Comparison of ENCODE assay signal across 14 cellular contexts in the genomic region with DNA sequence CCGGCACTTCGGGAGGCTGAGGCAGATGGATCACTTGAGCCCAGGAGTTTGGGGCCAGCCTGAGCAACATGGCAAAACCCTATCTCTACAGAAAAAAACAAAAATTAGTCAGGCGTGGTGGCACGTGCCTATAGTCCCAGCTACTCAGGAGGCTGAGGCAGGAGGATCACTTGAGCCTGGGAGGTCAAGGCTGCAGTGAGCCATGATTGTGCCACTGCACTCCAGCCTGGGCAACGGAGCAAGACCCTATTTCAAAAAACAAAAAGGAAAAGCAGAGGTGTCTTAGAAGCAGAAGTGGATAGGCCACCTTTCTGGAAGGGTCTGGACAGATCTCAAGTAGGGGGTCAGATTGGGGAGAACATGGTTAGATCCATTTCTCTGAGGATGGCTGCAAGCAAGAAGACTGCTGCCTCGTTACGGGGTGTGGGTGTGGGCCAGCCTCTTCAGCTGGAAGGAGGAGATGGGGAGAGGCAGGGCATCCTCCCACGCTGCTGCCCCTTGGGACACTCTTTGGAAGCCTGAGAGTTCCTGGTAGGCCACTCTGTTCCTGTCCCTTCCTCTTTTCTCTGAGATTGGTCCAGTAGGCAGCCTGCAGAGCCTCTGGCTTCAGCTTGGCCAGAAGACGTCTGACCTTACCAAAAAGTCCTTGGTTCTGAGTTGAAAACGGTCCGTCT.
DNase-seq lines count a peak whose midpoint lies in the region; ATAC-seq and TF ChIP-seq lines count a peak whose summit lies in the region.
"Had no signal": no experiment of that assay in that cellular context is flagged by ENCODE, and none has a peak within 500 bp of the region (broad histone marks: within the 10 kb centered on the region; RNA-seq: fewer than 3 reads in every experiment).

No MANE protein-coding gene starts in this region.

- no peaks in the 10 kb centered on the region for H3K27me3 Mint-ChIP-seq in activated CD4-positive, alpha-beta memory T cell treated with anti-CD3 and anti-CD28 coated beads for 36 hours
- H3K27me3 Mint-ChIP-seq in activated CD4-positive, alpha-beta memory T cell treated with anti-CD3 and anti-CD28 coated beads, Interleukin-2, amount 10 ng/mL, durations not matched to agents 7 days and 5 days, result no peaks in the 10 kb centered on the region

- peaks cover 91% of the 10 kb centered on the region for H3K79me2 ChIP-seq in Karpas-422 (ENCODE audit: low read length)

- H3K9ac ChIP-seq in Karpas-422 (ENCODE audit: low read length), result peak overlapping the region; percentile 56

- no peak overlapping the region for H3K4me3 Mint-ChIP-seq in activated CD4-positive, alpha-beta memory T cell treated with anti-CD3 and anti-CD28 coated beads for 36 hours
- H3K4me3 Mint-ChIP-seq in activated CD4-positive, alpha-beta memory T cell treated with anti-CD3 and anti-CD28 coated beads, Interleukin-2, amount 10 ng/mL, durations not matched to agents 7 days and 5 days, result no peak overlapping the region
- H3K4me3 Mint-ChIP-seq in stimulated activated effector memory CD8-positive, alpha-beta T cell treated with anti-CD3 and anti-CD28 coated beads, Interleukin-12 subunit alpha, Interleukin-12 subunit beta, amount 100 ng/mL, for 72 hours, result no peak overlapping the region

- no peaks in the 10 kb centered on the region for H3K9me2 ChIP-seq in Karpas-422 (replicated peaks; ENCODE audit: insufficient read depth, low read length)

- peaks cover 93% of the 10 kb centered on the region for H3K4me1 ChIP-seq in Karpas-422 (ENCODE audit: low read length)

- TF ChIP-seq CTCF in fibroblast of mammary gland (conservative IDR thresholded peaks at IDR 0.05; ENCODE audit: control insufficient read depth, insufficient read depth, low read depth, low read length), result no peak
- TF ChIP-seq CTCF in GM10266 (IDR thresholded peaks at IDR 0.05; ENCODE audit: control insufficient read depth, insufficient read depth, low read depth, missing control alignments), result no peak

- H3K4me2 ChIP-seq in Karpas-422 (ENCODE audit: low read depth, low read length, poor library complexity, severe bottlenecking), result peak overlapping the region; percentile 59

- H3K4me3 ChIP-seq in Karpas-422 (ENCODE audit: low read length) (no peak overlapping the region), fibroblast of mammary gland (ENCODE audit: control insufficient read depth, low read depth, low read length) (no peak overlapping the region)
- H3K4me3 ChIP-seq: coronary artery, mucosa of descending colon had no signal

- H3K27ac Mint-ChIP-seq in activated CD4-positive, alpha-beta memory T cell treated with anti-CD3 and anti-CD28 coated beads for 36 hours, result peak overlapping the region; percentile 96
- H3K27ac Mint-ChIP-seq in activated CD4-positive, alpha-beta memory T cell treated with anti-CD3 and anti-CD28 coated beads, Interleukin-2, amount 10 ng/mL, durations not matched to agents 7 days and 5 days, result no peak overlapping the region
- H3K27ac Mint-ChIP-seq in stimulated activated effector memory CD8-positive, alpha-beta T cell treated with anti-CD3 and anti-CD28 coated beads, Interleukin-12 subunit alpha, Interleukin-12 subunit beta, amount 100 ng/mL, for 72 hours, result peak overlapping the region; percentile 98

- POLR2A ChIA-PET in activated CD4-positive, alpha-beta memory T cell treated with anti-CD3 and anti-CD28 coated beads for 36 hours (lab: Charles Lee), result no interaction called here
- POLR2A ChIA-PET in activated CD4-positive, alpha-beta memory T cell treated with anti-CD3 and anti-CD28 coated beads, Interleukin-2, amount 10 ng/mL, durations not matched to agents 7 days and 5 days (lab: Charles Lee), result no interaction called here

- peaks cover 5% of the 10 kb centered on the region for H3K36me3 Mint-ChIP-seq in activated CD4-positive, alpha-beta memory T cell treated with anti-CD3 and anti-CD28 coated beads for 36 hours
- H3K36me3 Mint-ChIP-seq in activated CD4-positive, alpha-beta memory T cell treated with anti-CD3 and anti-CD28 coated beads, Interleukin-2, amount 10 ng/mL, durations not matched to agents 7 days and 5 days (ENCODE audit: low read depth), result peaks cover 6% of the 10 kb centered on the region
- H3K36me3 Mint-ChIP-seq in stimulated activated effector memory CD8-positive, alpha-beta T cell treated with anti-CD3 and anti-CD28 coated beads, Interleukin-12 subunit alpha, Interleukin-12 subunit beta, amount 100 ng/mL, for 72 hours, result peaks cover 25% of the 10 kb centered on the region

- no peak for ATAC-seq in stimulated activated effector memory CD8-positive, alpha-beta T cell treated with anti-CD3 and anti-CD28 coated beads, Interleukin-12 subunit alpha, Interleukin-12 subunit beta, amount 100 ng/mL, for 72 hours
- no peak for ATAC-seq in GM19328 (IDR thresholded peaks at IDR 0.05; ENCODE audit: unreplicated experiment)
- ATAC-seq: mucosa of descending colon, PC-3 had no signal

- no peaks in the 10 kb centered on the region for H3K9me3 ChIP-seq in Karpas-422 (ENCODE audit: low read length)
- H3K9me3 ChIP-seq: mucosa of descending colon had no signal

- no peaks in the 10 kb centered on the region for H4K20me1 ChIP-seq in Karpas-422 (ENCODE audit: insufficient read depth, low read depth, low read length)

- DNase-seq in activated CD4-positive, alpha-beta memory T cell treated with anti-CD3 and anti-CD28 coated beads for 36 hours, result no peak
- no peak for DNase-seq in activated CD4-positive, alpha-beta memory T cell treated with anti-CD3 and anti-CD28 coated beads, Interleukin-2, amount 10 ng/mL, durations not matched to agents 7 days and 5 days
- DNase-seq in Karpas-422 (no peak), fibroblast of mammary gland (ENCODE audit: low read depth) (peak; percentile 25), NCI-H748 (lab: John Stamatoyannopoulos, UW; ENCODE audit: unreplicated experiment) (no peak), GM10266 (ENCODE audit: extremely low spot score) (no peak)
- no peak for DNase-seq in stimulated activated effector memory CD8-positive, alpha-beta T cell treated with anti-CD3 and anti-CD28 coated beads, Interleukin-12 subunit alpha, Interleukin-12 subunit beta, amount 100 ng/mL, for 72 hours (ENCODE audit: low spot score in 2 of 2)
- DNase-seq: KBM-7, mucosa of descending colon, NCI-H1417, NCI-H345, PC-3 had no signal

- peak overlapping the region; percentile 83 for H3K27ac ChIP-seq in Karpas-422 (ENCODE audit: low read length)
- H3K27ac ChIP-seq: coronary artery had no signal

- H3K4me1 Mint-ChIP-seq in activated CD4-positive, alpha-beta memory T cell treated with anti-CD3 and anti-CD28 coated beads for 36 hours (ENCODE audit: low read depth), result peaks cover 65% of the 10 kb centered on the region
- H3K4me1 Mint-ChIP-seq in activated CD4-positive, alpha-beta memory T cell treated with anti-CD3 and anti-CD28 coated beads, Interleukin-2, amount 10 ng/mL, durations not matched to agents 7 days and 5 days, result peaks cover 52% of the 10 kb centered on the region
- peaks cover 71% of the 10 kb centered on the region for H3K4me1 Mint-ChIP-seq in stimulated activated effector memory CD8-positive, alpha-beta T cell treated with anti-CD3 and anti-CD28 coated beads, Interleukin-12 subunit alpha, Interleukin-12 subunit beta, amount 100 ng/mL, for 72 hours

- H3K27me3 ChIP-seq in Karpas-422 (ENCODE audit: low read length), result no peaks in the 10 kb centered on the region

- H3K36me3 ChIP-seq in Karpas-422 (ENCODE audit: insufficient read depth, low read length), result no peaks in the 10 kb centered on the region

- no peaks in the 10 kb centered on the region for H3K9me3 Mint-ChIP-seq in activated CD4-positive, alpha-beta memory T cell treated with anti-CD3 and anti-CD28 coated beads for 36 hours
- no peaks in the 10 kb centered on the region for H3K9me3 Mint-ChIP-seq in activated CD4-positive, alpha-beta memory T cell treated with anti-CD3 and anti-CD28 coated beads, Interleukin-2, amount 10 ng/mL, durations not matched to agents 7 days and 5 days
- H3K9me3 Mint-ChIP-seq in stimulated activated effector memory CD8-positive, alpha-beta T cell treated with anti-CD3 and anti-CD28 coated beads, Interleukin-12 subunit alpha, Interleukin-12 subunit beta, amount 100 ng/mL, for 72 hours, result peaks cover 5% of the 10 kb centered on the region

- CTCF ChIA-PET in activated CD4-positive, alpha-beta memory T cell treated with anti-CD3 and anti-CD28 coated beads for 36 hours (lab: Charles Lee), result no interaction called here
- CTCF ChIA-PET in activated CD4-positive, alpha-beta memory T cell treated with anti-CD3 and anti-CD28 coated beads, Interleukin-2, amount 10 ng/mL, durations not matched to agents 7 days and 5 days (lab: Charles Lee), result no interaction called here

- no peak overlapping the region for H2AFZ ChIP-seq in Karpas-422 (ENCODE audit: low read length)

- intact Hi-C loops in activated CD4-positive, alpha-beta memory T cell treated with anti-CD3 and anti-CD28 coated beads for 36 hours (cut with micrococcal nuclease), result loop anchor here (5.0 kb wide), 1 partner anchor 222 kb away; no protein-coding TSS in a partner anchor
